In genomic region chr10:356452-356851, GRCh38 we compare ENCODE assay signal across 16 cellular contexts.
"Had no signal": no experiment of that assay in that cellular context is flagged by ENCODE, and none has a peak within 500 bp of the region (broad histone marks: within the 10 kb centered on the region; RNA-seq: fewer than 3 reads in every experiment).

No MANE protein-coding gene starts in this region.

- H3K27me3 ChIP-seq: adrenal gland, left lung, neural progenitor cell, pancreas, thyroid gland, uterus had no signal

- FAIRE-seq: frontal cortex, keratinocyte, pancreas had no signal

- ATAC-seq: left lung, pancreas, WTC11 had no signal

- DNase-seq: activated CD4-positive, alpha-beta T cell treated with anti-CD3 and anti-CD28 coated beads, Interleukin-2, amount 10 ng/mL, durations not matched to agents 24 days and 14 days; activated naive CD4-positive, alpha-beta T cell treated with anti-CD3 and anti-CD28 coated beads, Interleukin-2, amount 50 U/mL, for 16 hours; adrenal gland; cortex of kidney; effector CD8-positive, alpha-beta T cell; left lung; mesenchymal stem cell; pancreas; stimulated activated CD4-positive, alpha-beta T cell treated with anti-CD3 and anti-CD28 coated beads, Interleukin-4, amount 100 ng/mL, for 4 hours; thyroid gland; uterus had no signal

- H3K9me3 Mint-ChIP-seq: activated CD4-positive, alpha-beta T cell treated with anti-CD3 and anti-CD28 coated beads, Interleukin-2, amount 10 ng/mL, durations not matched to agents 24 days and 14 days; central memory CD8-positive, alpha-beta T cell; neural progenitor cell; WTC11 had no signal

- H3K4me1 Mint-ChIP-seq: WTC11 had no signal

- H3K4me2 ChIP-seq: neural progenitor cell had no signal

- H3K27ac Mint-ChIP-seq: activated CD4-positive, alpha-beta T cell treated with anti-CD3 and anti-CD28 coated beads, Interleukin-2, amount 10 ng/mL, durations not matched to agents 24 days and 14 days; neural progenitor cell; WTC11 had no signal

- H3K36me3 Mint-ChIP-seq: WTC11 had no signal

- H3K4me1 ChIP-seq: left lung, neural progenitor cell, pancreas, thyroid gland, uterus had no signal

- H2AFZ ChIP-seq: neural progenitor cell had no signal

- H3K27me3 Mint-ChIP-seq: activated CD4-positive, alpha-beta T cell treated with anti-CD3 and anti-CD28 coated beads, Interleukin-2, amount 10 ng/mL, durations not matched to agents 24 days and 14 days; central memory CD8-positive, alpha-beta T cell had no signal

- H3K4me3 ChIP-seq: adrenal gland, left lung, neural progenitor cell, pancreas, thyroid gland, uterus had no signal

- H3K36me3 ChIP-seq: neural progenitor cell, uterus had no signal

- H3K4me3 Mint-ChIP-seq: activated CD4-positive, alpha-beta T cell treated with anti-CD3 and anti-CD28 coated beads, Interleukin-2, amount 10 ng/mL, durations not matched to agents 24 days and 14 days; central memory CD8-positive, alpha-beta T cell; neural progenitor cell; WTC11 had no signal

- H3K9ac ChIP-seq: neural progenitor cell had no signal

- H3K27ac ChIP-seq: adrenal gland, left lung, neural progenitor cell, pancreas, thyroid gland, uterus had no signal

- H3K9me3 ChIP-seq: adrenal gland, left lung, pancreas, thyroid gland, uterus had no signal
